7 cellular contexts compared by ENCODE assay signal in genomic region chr4:107896158-107896645, GRCh38. TPM values are rescaled to one million over a fixed set of nuclear protein-coding genes. Genes with fewer than 3 reads are reported as not detected.
DNase-seq lines count a peak whose midpoint lies in the region; ATAC-seq and TF ChIP-seq lines count a peak whose summit lies in the region.

No MANE protein-coding gene starts in this region.

- TF ChIP-seq CTCF in esophagus muscularis mucosa (IDR thresholded peaks at IDR 0.05): no peak

- intact Hi-C loops in esophagus muscularis mucosa (cut with DNase I) (no loop called here), sciatic nerve (cut with DNase I) (no loop called here)

- peaks cover 21 to 90% (median 88%) of the 10 kb centered on the region in 4 donors for H3K4me1 ChIP-seq in esophagus muscularis mucosa

- no peaks in the 10 kb centered on the region for H3K27me3 ChIP-seq in esophagus muscularis mucosa

- H3K4me3 ChIP-seq in esophagus muscularis mucosa: peak overlapping the region in 3 of 4 donors; percentile 1 to 12 (median 5)

- no peak for TF ChIP-seq POLR2A in esophagus muscularis mucosa (IDR thresholded peaks at IDR 0.05; ENCODE audit: low read depth)

- ATAC-seq in GM21825 (IDR thresholded peaks at IDR 0.05; ENCODE audit: unreplicated experiment): peak; percentile 76
- ATAC-seq in sciatic nerve: peak; percentile 78
- ATAC-seq in GM18511 (IDR thresholded peaks at IDR 0.05; ENCODE audit: unreplicated experiment): no peak

- 45% methylated on average over 2 of the region's 2 CpGs for WGBS in esophagus muscularis mucosa

- H3K27ac ChIP-seq in esophagus muscularis mucosa (replicated peaks in 1 of 4): peak overlapping the region; percentile 80 to 83 (median 82)

- DNase-seq in NCI-H2029 (lab: John Stamatoyannopoulos, UW) (peak; percentile 34), esophagus muscularis mucosa (ENCODE audit: extremely low spot score) (no peak), sciatic nerve (ENCODE audit: low spot score) (no peak), DMS79 treated with DMSO at 0.1 percent for 48 hours (lab: John Stamatoyannopoulos, UW) (no peak)
- DNase-seq in stimulated activated CD4-positive, alpha-beta T cell treated with anti-CD3 and anti-CD28 coated beads, Interleukin-2, amount 100 ng/mL, for 48 hours: no peak

- H3K9me3 ChIP-seq in esophagus muscularis mucosa: no peaks in the 10 kb centered on the region

- TF ChIP-seq EP300 in esophagus muscularis mucosa (IDR thresholded peaks at IDR 0.05): no peak

- H3K36me3 ChIP-seq in esophagus muscularis mucosa: no peaks in the 10 kb centered on the region

RNA-seq across cellular contexts. Expression of gene CYP2U1, which starts 35.1 kb away (rescaled TPM):
- total RNA-seq in esophagus muscularis mucosa: 10 to 100 TPM; 17.7 to 36.6 (median 22.9) TPM
- 27.9 TPM for total RNA-seq in sciatic nerve
